25 cellular contexts compared by ENCODE assay signal in genomic region chr5:2550479-2550878, GRCh38.
"Had no signal": no experiment of that assay in that cellular context is flagged by ENCODE, and none has a peak within 500 bp of the region (broad histone marks: within the 10 kb centered on the region; RNA-seq: fewer than 3 reads in every experiment).

No MANE protein-coding gene starts in this region.

- H3K36me3 Mint-ChIP-seq: activated naive CD8-positive, alpha-beta T cell had no signal

- H3K27ac Mint-ChIP-seq: activated CD8-positive, alpha-beta T cell treated with anti-CD3 and anti-CD28 coated beads, Interleukin-2, amount 10 ng/mL, durations not matched to agents 7 days and 5 days; activated naive CD8-positive, alpha-beta T cell; immature natural killer cell; mesothelial cell of epicardium; naive thymus-derived CD8-positive, alpha-beta T cell; neural progenitor cell had no signal

- H3K9ac ChIP-seq: neural progenitor cell had no signal

- H3K4me3 ChIP-seq: adrenal gland, ascending aorta, hepatocyte, left ventricle myocardium inferior, neural progenitor cell, thoracic aorta, upper lobe of left lung had no signal

- H3K36me3 ChIP-seq: adrenal gland, ascending aorta, brain microvascular endothelial cell, left ventricle myocardium inferior, thoracic aorta, upper lobe of left lung had no signal

- H3K4me1 ChIP-seq: adrenal gland, ascending aorta, left ventricle myocardium inferior, upper lobe of left lung had no signal

- H3K27me3 Mint-ChIP-seq: activated naive CD8-positive, alpha-beta T cell had no signal

- H3K9me3 ChIP-seq: adrenal gland, ascending aorta had no signal

- ATAC-seq: activated CD8-positive, alpha-beta T cell treated with anti-CD3 and anti-CD28 coated beads, Interleukin-2, amount 10 ng/mL, durations not matched to agents 7 days and 5 days; esophagus mucosa; naive thymus-derived CD8-positive, alpha-beta T cell had no signal

- H3K27me3 ChIP-seq: adrenal gland, ascending aorta, brain microvascular endothelial cell, hepatocyte, neural progenitor cell, upper lobe of left lung had no signal

- DNase-seq: activated CD4-positive, alpha-beta T cell treated with anti-CD3 and anti-CD28 coated beads for 1 hour; activated CD4-positive, alpha-beta T cell treated with anti-CD3 and anti-CD28 coated beads, Interleukin-2, amount 50 U/mL, for 1 hour; activated CD8-positive, alpha-beta T cell treated with anti-CD3 and anti-CD28 coated beads, Interleukin-2, amount 10 ng/mL, durations not matched to agents 7 days and 5 days; activated gamma-delta T cell treated with Interleukin-2 at 50 U/mL for 16 hours; adrenal gland; brain microvascular endothelial cell; central memory CD4-positive, alpha-beta T cell; dermis blood vessel endothelial cell; effector CD8-positive, alpha-beta T cell; foreskin melanocyte; glutamatergic neuron; immature natural killer cell; kidney glomerular epithelial cell; left ventricle myocardium inferior; naive thymus-derived CD8-positive, alpha-beta T cell; stimulated activated CD4-positive, alpha-beta T cell treated with anti-CD3 and anti-CD28 coated beads, Interleukin-4, amount 100 ng/mL, for 1 hour; stimulated activated naive CD4-positive, alpha-beta T cell; upper lobe of left lung had no signal

- H3K27ac ChIP-seq: adrenal gland, ascending aorta, brain microvascular endothelial cell, hepatocyte, left ventricle myocardium inferior, neural progenitor cell, thoracic aorta, upper lobe of left lung had no signal

- H3K4me3 Mint-ChIP-seq: activated CD8-positive, alpha-beta T cell treated with anti-CD3 and anti-CD28 coated beads, Interleukin-2, amount 10 ng/mL, durations not matched to agents 7 days and 5 days; activated naive CD8-positive, alpha-beta T cell; immature natural killer cell; mesothelial cell of epicardium; naive thymus-derived CD8-positive, alpha-beta T cell; neural progenitor cell had no signal

- H3K4me1 Mint-ChIP-seq: immature natural killer cell; naive thymus-derived CD8-positive, alpha-beta T cell; neural progenitor cell had no signal
